Comparison of ENCODE assay signal across 8 cellular contexts in genomic region chr6:135496805-135497411, GRCh38. TPM values are rescaled to one million over a fixed set of nuclear protein-coding genes. Genes with fewer than 3 reads are reported as not detected.
A peak's percentile ranks its signal among the peaks of the same experiment; 100 is the strongest.
DNase-seq lines count a peak whose midpoint lies in the region; ATAC-seq and TF ChIP-seq lines count a peak whose summit lies in the region.

No MANE protein-coding gene starts in this region.

- TF ChIP-seq CTCF in A673 (conservative IDR thresholded peaks at IDR 0.05; ENCODE audit: low read depth, low read length) (no peak), breast epithelium (IDR thresholded peaks at IDR 0.05) (no peak)

- intact Hi-C loops in A673 (cut with micrococcal nuclease; ENCODE audit: unreplicated experiment) (no loop called here), breast epithelium (cut with DNase I; ENCODE audit: low total_unique reads) (no loop called here)

- ATAC-seq in GM21528 (IDR thresholded peaks at IDR 0.05; ENCODE audit: low FRiP score, unreplicated experiment): no peak

- TSS peak; percentile 57 for BruUV-seq in A673 (replicated peaks; lab: Mats Ljungman, UMichigan)

- POLR2A ChIA-PET in A673 (lab: Charles Lee; ENCODE audit: low non-redundant PET): no interaction called here

- no peaks in the 10 kb centered on the region for H3K27me3 ChIP-seq in A673 (replicated peaks; ENCODE audit: insufficient read depth, low read depth, low read length, poor library complexity)
- no peaks in the 10 kb centered on the region for H3K27me3 ChIP-seq in HUES6 (ENCODE audit: control insufficient read depth, insufficient read depth, low read length)
- H3K27me3 ChIP-seq in breast epithelium: no peaks in the 10 kb centered on the region

- peak overlapping the region; percentile 82 for H3K4me3 ChIP-seq in A673 (ENCODE audit: low read depth, low read length, poor library complexity, severe bottlenecking)
- H3K4me3 ChIP-seq in HUES6 (ENCODE audit: low read depth, low read length): peak overlapping the region; percentile 93
- H3K4me3 ChIP-seq in breast epithelium: peak overlapping the region; percentile 75 to 77 (median 76)
- H3K4me3 ChIP-seq in mesodermal cell (ENCODE audit: extremely low read depth, insufficient read depth, low read length, poor library complexity, severe bottlenecking): peak overlapping the region; percentile 73

- TF ChIP-seq POLR2A in breast epithelium (IDR thresholded peaks at IDR 0.05): no peak

- peaks cover 11% of the 10 kb centered on the region for H3K4me1 ChIP-seq in A673 (ENCODE audit: insufficient read depth, low read length, poor library complexity, severe bottlenecking)
- peaks cover 10% of the 10 kb centered on the region; the same call in 1 of the 2 replicates for H3K4me1 ChIP-seq in HUES6 (ENCODE audit: control insufficient read depth, insufficient read depth, low read length)
- H3K4me1 ChIP-seq in breast epithelium: peaks cover 0 to 7% of the 10 kb centered on the region in 2 donors
- H3K4me1 ChIP-seq in mesodermal cell (ENCODE audit: control insufficient read depth, insufficient read depth, low read length, poor library complexity, severe bottlenecking): peaks cover 5% of the 10 kb centered on the region

- H3K27ac ChIP-seq in A673 (ENCODE audit: low read depth, low read length, poor library complexity, severe bottlenecking): peak overlapping the region; percentile 90
- peak overlapping the region; percentile 52; the same call in 1 of the 2 replicates for H3K27ac ChIP-seq in HUES6 (ENCODE audit: low read depth, low read length)
- H3K27ac ChIP-seq in breast epithelium: peak overlapping the region; percentile 97 to 99
- H3K27ac ChIP-seq in mesodermal cell (ENCODE audit: low read depth, low read length, severe bottlenecking): peak overlapping the region; percentile 97

- DNase-seq in A673 (ENCODE audit: low spot score) (peak; percentile 3), breast epithelium (ENCODE audit: low spot score in 2 of 2) (no peak), NCI-H1436 (lab: John Stamatoyannopoulos, UW) (no peak)
- no peak for DNase-seq in activated CD8-positive, alpha-beta memory T cell treated with anti-CD3 and anti-CD28 coated beads, Interleukin-2, amount 50 U/mL, for 48 hours
- no peak for DNase-seq in activated naive CD4-positive, alpha-beta T cell treated with anti-CD3 and anti-CD28 coated beads, Interleukin-2, amount 50 U/mL, for 16 hours

- 0% methylated on average over 4 of the region's 9 CpGs; no CpG with 5 or more reads in 1 of the 2 experiments for WGBS in mesodermal cell (ENCODE audit: insufficient coverage in 2 of 2), 2 experiments

- CTCF ChIA-PET in A673 (lab: Charles Lee): no interaction called here

- H3K9me3 ChIP-seq in A673 (ENCODE audit: low read depth, low read length, poor library complexity, severe bottlenecking) (no peaks in the 10 kb centered on the region), HUES6 (ENCODE audit: control insufficient read depth, insufficient read depth, low read depth, low read length) (no peaks in the 10 kb centered on the region), breast epithelium (no peaks in the 10 kb centered on the region), mesodermal cell (ENCODE audit: control insufficient read depth, low read length) (no peaks in the 10 kb centered on the region)

- no peaks in the 10 kb centered on the region for H3K36me3 ChIP-seq in A673 (ENCODE audit: insufficient read depth, low read length, poor library complexity, severe bottlenecking)
- H3K36me3 ChIP-seq in HUES6 (ENCODE audit: control insufficient read depth, insufficient read depth, low read length): no peaks in the 10 kb centered on the region
- no peaks in the 10 kb centered on the region for H3K36me3 ChIP-seq in breast epithelium
- no peaks in the 10 kb centered on the region for H3K36me3 ChIP-seq in mesodermal cell (ENCODE audit: control insufficient read depth, insufficient read depth, low read length)

- peak overlapping the region; percentile 83 for H3K9ac ChIP-seq in HUES6 (ENCODE audit: low read length)

RNA-seq across cellular contexts. Expression of gene AHI1, which starts 0.6 kb away (rescaled TPM):
- total RNA-seq in A673 (2021) (22.8 and 24.6 TPM in 2 replicates), breast epithelium (10 to 100 TPM; 23.5 to 62.2 (median 49.8) TPM)
- 11.3 TPM for polyA plus RNA-seq in mesodermal cell (2013, experiment 1 of 2)
- 11.3 TPM for polyA plus RNA-seq in mesodermal cell (2013, experiment 2 of 2)
